Comparison of ENCODE assay signal across 1 cellular context in genomic region chr11:103091441-103091809, GRCh38.
A peak's percentile ranks its signal among the peaks of the same experiment; 100 is the strongest.
TF ChIP-seq lines count a peak whose summit lies in the region.

No MANE protein-coding gene starts in this region.

TF ChIP-seq in K562, 482 proteins besides CTCF, POLR2A, EP300 and RAD21 (continued from another document and continues in another):
- TF ChIP-seq ID3 (CRISPR knock-in tag; IDR thresholded peaks at IDR 0.05) (no peak), ID3 (tag; IDR thresholded peaks at IDR 0.05) (no peak), ZNF407 (IDR thresholded peaks at IDR 0.05; ENCODE audit: low read depth) (no peak), PTBP1 (IDR thresholded peaks at IDR 0.05; ENCODE audit: low read depth, low read length) (no peak), ZNF316 (IDR thresholded peaks at IDR 0.05) (no peak), HBP1 (CRISPR knock-in tag; IDR thresholded peaks at IDR 0.05) (no peak), ELF4 (CRISPR knock-in tag; IDR thresholded peaks at IDR 0.05) (no peak), PTTG1 (tag; IDR thresholded peaks at IDR 0.05; ENCODE audit: low read depth) (no peak), BRD4 (IDR thresholded peaks at IDR 0.05) (no peak), OTX1 (CRISPR knock-in tag; IDR thresholded peaks at IDR 0.05) (no peak), ZNF174 (CRISPR knock-in tag; IDR thresholded peaks at IDR 0.05) (no peak), TGIF2 (CRISPR knock-in tag; IDR thresholded peaks at IDR 0.05) (no peak), ZNF384 (IDR thresholded peaks at IDR 0.05; ENCODE audit: low read depth, low read length) (no peak), DPF2 (IDR thresholded peaks at IDR 0.05) (no peak), GTF2A2 (tag; IDR thresholded peaks at IDR 0.05) (no peak), RFX7 (CRISPR knock-in tag; IDR thresholded peaks at IDR 0.05) (no peak), EP400 (IDR thresholded peaks at IDR 0.05) (peak; percentile 65; the same call in 1 of the 2 replicates), ETV5 (CRISPR knock-in tag; IDR thresholded peaks at IDR 0.05; ENCODE audit: low read depth) (no peak), CREM (IDR thresholded peaks at IDR 0.05; ENCODE audit: low read depth) (peak; percentile 46), NR2C1 (IDR thresholded peaks at IDR 0.05) (no peak), NR2C1 (tag; IDR thresholded peaks at IDR 0.05) (no peak), TAF1 (IDR thresholded peaks at IDR 0.05; ENCODE audit: control insufficient read depth, extremely low read depth, insufficient read depth, low read length, severe bottlenecking) (no peak), LCOR (CRISPR knock-in tag; IDR thresholded peaks at IDR 0.05) (no peak), NFRKB (IDR thresholded peaks at IDR 0.05; ENCODE audit: low read depth) (0 out of 2 replicates have a peak, but pooled peaks have one; percentile 17), MNT (conservative IDR thresholded peaks at IDR 0.05) (peak in 1 of 2 experiments; percentile 41; a peak in 3 of 4 replicates), TARDBP (IDR thresholded peaks at IDR 0.05) (no peak), FUS (optimal IDR thresholded peaks at IDR 0.05; ENCODE audit: low read depth, low read length) (no peak), CUX1 (CRISPR knock-in tag; IDR thresholded peaks at IDR 0.05) (no peak), E2F6 (IDR thresholded peaks at IDR 0.05; ENCODE audit: borderline replicate concordance in 1 of 2, extremely low read depth in 1 of 2, insufficient read depth in 1 of 2, insufficient read length in 1 of 2, low read depth in 1 of 2, low read length in 1 of 2, poor library complexity in 1 of 2, severe bottlenecking in 1 of 2) (peak in 1 of 2 experiments; percentile 67), VEZF1 (CRISPR knock-in tag; IDR thresholded peaks at IDR 0.05) (peak; percentile 43; the same call in 1 of the 2 replicates), NCOA1 (IDR thresholded peaks at IDR 0.05; ENCODE audit: low read depth) (no peak), CBX3 (IDR thresholded peaks at IDR 0.05; ENCODE audit: borderline replicate concordance in 1 of 2, low read length in 2 of 2) (no peak), ZBTB33 (CRISPR knock-in tag; IDR thresholded peaks at IDR 0.05) (no peak), MTA1 (IDR thresholded peaks at IDR 0.05; ENCODE audit: borderline replicate concordance) (no peak), ZHX1 (conservative IDR thresholded peaks at IDR 0.05; ENCODE audit: low read length) (no peak), ZNF707 (CRISPR knock-in tag; conservative IDR thresholded peaks at IDR 0.05) (no peak)
